1 cellular context compared by ENCODE assay signal in the genomic region with DNA sequence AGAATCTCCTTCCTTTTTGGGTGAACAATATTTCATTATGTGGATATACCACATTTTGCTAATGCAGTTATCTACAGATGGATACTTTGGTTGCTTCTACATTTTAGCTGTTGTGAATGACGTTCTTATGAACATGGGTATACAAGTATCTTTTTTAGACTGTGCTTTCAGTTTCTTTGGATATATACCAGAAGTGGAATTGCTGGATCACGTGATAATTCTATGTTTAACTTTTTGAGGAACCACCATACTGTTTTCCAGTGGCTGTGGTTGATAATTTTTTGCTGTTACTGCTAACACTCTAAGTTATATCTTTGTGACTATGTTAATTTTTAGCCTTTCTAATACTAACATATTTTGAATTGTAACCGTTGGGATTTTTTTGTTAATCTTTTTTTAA.
TF ChIP-seq lines count a peak whose summit lies in the region.

No MANE protein-coding gene starts in this region.

TF ChIP-seq in K562, 482 proteins besides CTCF, POLR2A, EP300 and RAD21 (continued from another document):
- TF ChIP-seq TFE3 (CRISPR knock-in tag; IDR thresholded peaks at IDR 0.05) (peak; percentile 91), TEAD1 (CRISPR knock-in tag; IDR thresholded peaks at IDR 0.05) (no peak)
- TF ChIP-seq, protein P1, sequence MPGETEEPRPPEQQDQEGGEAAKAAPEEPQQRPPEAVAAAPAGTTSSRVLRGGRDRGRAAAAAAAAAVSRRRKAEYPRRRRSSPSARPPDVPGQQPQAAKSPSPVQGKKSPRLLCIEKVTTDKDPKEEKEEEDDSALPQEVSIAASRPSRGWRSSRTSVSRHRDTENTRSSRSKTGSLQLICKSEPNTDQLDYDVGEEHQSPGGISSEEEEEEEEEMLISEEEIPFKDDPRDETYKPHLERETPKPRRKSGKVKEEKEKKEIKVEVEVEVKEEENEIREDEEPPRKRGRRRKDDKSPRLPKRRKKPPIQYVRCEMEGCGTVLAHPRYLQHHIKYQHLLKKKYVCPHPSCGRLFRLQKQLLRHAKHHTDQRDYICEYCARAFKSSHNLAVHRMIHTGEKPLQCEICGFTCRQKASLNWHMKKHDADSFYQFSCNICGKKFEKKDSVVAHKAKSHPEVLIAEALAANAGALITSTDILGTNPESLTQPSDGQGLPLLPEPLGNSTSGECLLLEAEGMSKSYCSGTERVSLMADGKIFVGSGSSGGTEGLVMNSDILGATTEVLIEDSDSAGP (CRISPR knock-in tag; IDR thresholded peaks at IDR 0.05), result no peak
- TF ChIP-seq, protein P2, sequence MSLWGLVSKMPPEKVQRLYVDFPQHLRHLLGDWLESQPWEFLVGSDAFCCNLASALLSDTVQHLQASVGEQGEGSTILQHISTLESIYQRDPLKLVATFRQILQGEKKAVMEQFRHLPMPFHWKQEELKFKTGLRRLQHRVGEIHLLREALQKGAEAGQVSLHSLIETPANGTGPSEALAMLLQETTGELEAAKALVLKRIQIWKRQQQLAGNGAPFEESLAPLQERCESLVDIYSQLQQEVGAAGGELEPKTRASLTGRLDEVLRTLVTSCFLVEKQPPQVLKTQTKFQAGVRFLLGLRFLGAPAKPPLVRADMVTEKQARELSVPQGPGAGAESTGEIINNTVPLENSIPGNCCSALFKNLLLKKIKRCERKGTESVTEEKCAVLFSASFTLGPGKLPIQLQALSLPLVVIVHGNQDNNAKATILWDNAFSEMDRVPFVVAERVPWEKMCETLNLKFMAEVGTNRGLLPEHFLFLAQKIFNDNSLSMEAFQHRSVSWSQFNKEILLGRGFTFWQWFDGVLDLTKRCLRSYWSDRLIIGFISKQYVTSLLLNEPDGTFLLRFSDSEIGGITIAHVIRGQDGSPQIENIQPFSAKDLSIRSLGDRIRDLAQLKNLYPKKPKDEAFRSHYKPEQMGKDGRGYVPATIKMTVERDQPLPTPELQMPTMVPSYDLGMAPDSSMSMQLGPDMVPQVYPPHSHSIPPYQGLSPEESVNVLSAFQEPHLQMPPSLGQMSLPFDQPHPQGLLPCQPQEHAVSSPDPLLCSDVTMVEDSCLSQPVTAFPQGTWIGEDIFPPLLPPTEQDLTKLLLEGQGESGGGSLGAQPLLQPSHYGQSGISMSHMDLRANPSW (CRISPR knock-in tag; IDR thresholded peaks at IDR 0.05), result no peak
